ENCODE assay signal across 1 cellular context in the genomic region with DNA sequence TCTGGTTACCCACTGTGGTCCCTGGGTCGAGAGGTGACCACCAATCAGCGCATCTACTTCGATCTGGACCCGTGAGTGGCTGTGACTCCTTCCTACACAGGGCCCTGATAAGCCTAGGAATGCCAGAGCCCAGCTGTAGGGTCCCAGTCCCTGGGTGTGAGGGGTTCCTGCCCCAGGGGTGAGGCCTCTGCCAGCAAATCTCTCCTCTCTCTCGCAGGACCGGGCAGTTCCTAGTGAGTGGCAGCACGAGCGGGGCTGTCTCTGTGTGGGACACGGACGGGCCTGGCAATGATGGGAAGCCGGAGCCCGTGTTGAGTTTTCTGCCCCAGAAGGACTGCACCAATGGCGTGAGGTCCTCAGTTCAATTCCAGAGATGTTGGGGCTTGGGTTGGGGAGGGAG.
TF ChIP-seq lines count a peak whose summit lies in the region.

No MANE protein-coding gene starts in this region.

TF ChIP-seq in GM23338, 12 proteins besides CTCF, POLR2A, EP300 and RAD21 (continued from another document):
- TF ChIP-seq, protein P1, sequence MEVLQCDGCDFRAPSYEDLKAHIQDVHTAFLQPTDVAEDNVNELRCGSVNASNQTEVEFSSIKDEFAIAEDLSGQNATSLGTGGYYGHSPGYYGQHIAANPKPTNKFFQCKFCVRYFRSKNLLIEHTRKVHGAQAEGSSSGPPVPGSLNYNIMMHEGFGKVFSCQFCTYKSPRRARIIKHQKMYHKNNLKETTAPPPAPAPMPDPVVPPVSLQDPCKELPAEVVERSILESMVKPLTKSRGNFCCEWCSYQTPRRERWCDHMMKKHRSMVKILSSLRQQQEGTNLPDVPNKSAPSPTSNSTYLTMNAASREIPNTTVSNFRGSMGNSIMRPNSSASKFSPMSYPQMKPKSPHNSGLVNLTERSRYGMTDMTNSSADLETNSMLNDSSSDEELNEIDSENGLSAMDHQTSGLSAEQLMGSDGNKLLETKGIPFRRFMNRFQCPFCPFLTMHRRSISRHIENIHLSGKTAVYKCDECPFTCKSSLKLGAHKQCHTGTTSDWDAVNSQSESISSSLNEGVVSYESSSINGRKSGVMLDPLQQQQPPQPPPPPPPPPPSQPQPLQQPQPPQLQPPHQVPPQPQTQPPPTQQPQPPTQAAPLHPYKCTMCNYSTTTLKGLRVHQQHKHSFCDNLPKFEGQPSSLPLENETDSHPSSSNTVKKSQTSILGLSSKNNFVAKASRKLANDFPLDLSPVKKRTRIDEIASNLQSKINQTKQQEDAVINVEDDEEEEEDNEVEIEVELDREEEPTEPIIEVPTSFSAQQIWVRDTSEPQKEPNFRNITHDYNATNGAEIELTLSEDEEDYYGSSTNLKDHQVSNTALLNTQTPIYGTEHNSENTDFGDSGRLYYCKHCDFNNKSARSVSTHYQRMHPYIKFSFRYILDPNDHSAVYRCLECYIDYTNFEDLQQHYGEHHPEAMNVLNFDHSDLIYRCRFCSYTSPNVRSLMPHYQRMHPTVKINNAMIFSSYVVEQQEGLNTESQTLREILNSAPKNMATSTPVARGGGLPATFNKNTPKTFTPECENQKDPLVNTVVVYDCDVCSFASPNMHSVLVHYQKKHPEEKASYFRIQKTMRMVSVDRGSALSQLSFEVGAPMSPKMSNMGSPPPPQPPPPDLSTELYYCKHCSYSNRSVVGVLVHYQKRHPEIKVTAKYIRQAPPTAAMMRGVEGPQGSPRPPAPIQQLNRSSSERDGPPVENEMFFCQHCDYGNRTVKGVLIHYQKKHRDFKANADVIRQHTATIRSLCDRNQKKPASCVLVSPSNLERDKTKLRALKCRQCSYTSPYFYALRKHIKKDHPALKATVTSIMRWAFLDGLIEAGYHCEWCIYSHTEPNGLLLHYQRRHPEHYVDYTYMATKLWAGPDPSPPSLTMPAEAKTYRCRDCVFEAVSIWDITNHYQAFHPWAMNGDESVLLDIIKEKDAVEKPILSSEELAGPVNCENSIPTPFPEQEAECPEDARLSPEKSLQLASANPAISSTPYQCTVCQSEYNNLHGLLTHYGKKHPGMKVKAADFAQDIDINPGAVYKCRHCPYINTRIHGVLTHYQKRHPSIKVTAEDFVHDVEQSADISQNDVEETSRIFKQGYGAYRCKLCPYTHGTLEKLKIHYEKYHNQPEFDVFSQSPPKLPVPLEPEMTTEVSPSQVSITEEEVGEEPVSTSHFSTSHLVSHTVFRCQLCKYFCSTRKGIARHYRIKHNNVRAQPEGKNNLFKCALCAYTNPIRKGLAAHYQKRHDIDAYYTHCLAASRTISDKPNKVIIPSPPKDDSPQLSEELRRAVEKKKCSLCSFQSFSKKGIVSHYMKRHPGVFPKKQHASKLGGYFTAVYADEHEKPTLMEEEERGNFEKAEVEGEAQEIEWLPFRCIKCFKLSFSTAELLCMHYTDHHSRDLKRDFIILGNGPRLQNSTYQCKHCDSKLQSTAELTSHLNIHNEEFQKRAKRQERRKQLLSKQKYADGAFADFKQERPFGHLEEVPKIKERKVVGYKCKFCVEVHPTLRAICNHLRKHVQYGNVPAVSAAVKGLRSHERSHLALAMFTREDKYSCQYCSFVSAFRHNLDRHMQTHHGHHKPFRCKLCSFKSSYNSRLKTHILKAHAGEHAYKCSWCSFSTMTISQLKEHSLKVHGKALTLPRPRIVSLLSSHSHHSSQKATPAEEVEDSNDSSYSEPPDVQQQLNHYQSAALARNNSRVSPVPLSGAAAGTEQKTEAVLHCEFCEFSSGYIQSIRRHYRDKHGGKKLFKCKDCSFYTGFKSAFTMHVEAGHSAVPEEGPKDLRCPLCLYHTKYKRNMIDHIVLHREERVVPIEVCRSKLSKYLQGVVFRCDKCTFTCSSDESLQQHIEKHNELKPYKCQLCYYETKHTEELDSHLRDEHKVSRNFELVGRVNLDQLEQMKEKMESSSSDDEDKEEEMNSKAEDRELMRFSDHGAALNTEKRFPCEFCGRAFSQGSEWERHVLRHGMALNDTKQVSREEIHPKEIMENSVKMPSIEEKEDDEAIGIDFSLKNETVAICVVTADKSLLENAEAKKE (CRISPR knock-in tag; IDR thresholded peaks at IDR 0.05): no peak
- no peak for TF ChIP-seq JUNB (IDR thresholded peaks at IDR 0.05; ENCODE audit: unreplicated experiment)
TF ChIP-seq in GM23338: peak in this region for 0.
